ENCODE assay signal across 8 cellular contexts in the genomic region with DNA sequence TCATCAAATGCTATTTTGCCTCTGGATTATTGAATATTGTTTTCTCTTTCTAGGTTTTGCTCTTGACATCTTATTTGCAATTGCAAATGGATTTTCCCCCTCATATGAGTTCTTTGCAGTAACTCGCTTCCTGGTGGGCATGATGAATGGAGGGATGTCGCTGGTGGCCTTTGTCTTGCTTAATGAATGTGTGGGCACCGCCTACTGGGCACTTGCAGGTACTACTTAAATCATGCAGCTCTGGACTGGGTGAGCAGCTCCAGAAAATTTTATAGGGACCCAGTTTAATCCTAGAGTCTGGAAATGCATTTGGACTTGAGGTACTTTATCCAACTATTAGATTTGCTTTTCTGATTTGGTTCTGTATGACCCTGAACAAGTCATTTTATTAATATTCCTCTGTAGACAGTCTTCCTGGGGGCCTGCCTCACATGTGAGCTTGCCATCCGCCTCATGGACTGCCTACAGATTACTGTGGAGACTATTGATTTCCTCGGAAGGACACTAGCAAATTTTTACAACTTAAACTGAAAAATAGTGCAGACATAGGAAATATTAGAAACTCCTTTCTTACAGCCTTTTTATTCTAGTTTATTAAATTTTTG. TPM values are rescaled to one million over a fixed set of nuclear protein-coding genes. Genes with fewer than 3 reads are reported as not detected.
A peak's percentile ranks its signal among the peaks of the same experiment; 100 is the strongest.
DNase-seq lines count a peak whose midpoint lies in the region; ATAC-seq and TF ChIP-seq lines count a peak whose summit lies in the region.

No MANE protein-coding gene starts in this region.

- H3K4me1 Mint-ChIP-seq in activated CD8-positive, alpha-beta T cell treated with anti-CD3 and anti-CD28 coated beads, Interleukin-2, amount 10 ng/mL, durations not matched to agents 7 days and 5 days (ENCODE audit: low read depth): no peaks in the 10 kb centered on the region
- H3K4me1 Mint-ChIP-seq in naive thymus-derived CD8-positive, alpha-beta T cell: peaks cover 0 to 2% (median 0%) of the 10 kb centered on the region in 4 donors

- CTCF ChIA-PET in activated CD8-positive, alpha-beta T cell treated with anti-CD3 and anti-CD28 coated beads, Interleukin-2, amount 10 ng/mL, durations not matched to agents 7 days and 5 days (lab: Charles Lee): interaction anchor here (0.6 to 4.4 kb wide), 33 partner anchors 8 to 479 kb away, joined by 3 to 22 read pairs (median 5); no protein-coding TSS in a partner anchor

- POLR2A ChIA-PET in activated CD8-positive, alpha-beta T cell treated with anti-CD3 and anti-CD28 coated beads, Interleukin-2, amount 10 ng/mL, durations not matched to agents 7 days and 5 days (lab: Charles Lee): interaction anchor here (0.7 kb wide), 1 partner anchor 12 kb away, joined by 3 read pairs; no protein-coding TSS in a partner anchor
- POLR2A ChIA-PET in naive thymus-derived CD8-positive, alpha-beta T cell (lab: Charles Lee): no interaction called here

- H3K4me1 ChIP-seq in BE2C: no peaks in the 10 kb centered on the region
- H3K4me1 ChIP-seq in tibial artery: no peaks in the 10 kb centered on the region

- no peak overlapping the region for H3K27ac Mint-ChIP-seq in activated CD8-positive, alpha-beta T cell treated with anti-CD3 and anti-CD28 coated beads, Interleukin-2, amount 10 ng/mL, durations not matched to agents 7 days and 5 days
- H3K27ac Mint-ChIP-seq in naive thymus-derived CD8-positive, alpha-beta T cell: no peak overlapping the region

- peak; percentile 76 for DNase-seq in BE2C
- DNase-seq in NCI-H524 treated with DMSO at 0.1 percent for 48 hours (lab: John Stamatoyannopoulos, UW): peak; percentile 12
- peak; percentile 67 for DNase-seq in activated CD8-positive, alpha-beta T cell treated with anti-CD3 and anti-CD28 coated beads, Interleukin-2, amount 10 ng/mL, durations not matched to agents 7 days and 5 days
- peak; percentile 70 to 72 for DNase-seq in erythroblast (lab: John Stamatoyannopoulos, UW)
- DNase-seq in naive thymus-derived CD8-positive, alpha-beta T cell: peak; percentile 13 to 66 (median 30)
- DNase-seq in tibial artery: peak in 1 of 2 donors; percentile 39

- no peaks in the 10 kb centered on the region; the same call in 1 of the 2 replicates for H3K27me3 ChIP-seq in BE2C
- H3K27me3 ChIP-seq in tibial artery: no peaks in the 10 kb centered on the region

- no peaks in the 10 kb centered on the region for H3K9me3 Mint-ChIP-seq in activated CD8-positive, alpha-beta T cell treated with anti-CD3 and anti-CD28 coated beads, Interleukin-2, amount 10 ng/mL, durations not matched to agents 7 days and 5 days (ENCODE audit: insufficient read depth)
- H3K9me3 Mint-ChIP-seq in naive thymus-derived CD8-positive, alpha-beta T cell: no peaks in the 10 kb centered on the region

- H3K9me3 ChIP-seq in BE2C (no peaks in the 10 kb centered on the region), tibial artery (no peaks in the 10 kb centered on the region)

- H3K27me3 Mint-ChIP-seq in activated CD8-positive, alpha-beta T cell treated with anti-CD3 and anti-CD28 coated beads, Interleukin-2, amount 10 ng/mL, durations not matched to agents 7 days and 5 days (ENCODE audit: low read depth): peaks cover 5% of the 10 kb centered on the region
- H3K27me3 Mint-ChIP-seq in naive thymus-derived CD8-positive, alpha-beta T cell: peaks cover 0 to 11% (median 1%) of the 10 kb centered on the region in 5 donors

- intact Hi-C loops in tibial artery (cut with DNase I; ENCODE audit: low total_unique reads): no loop called here

- no peak overlapping the region for H3K27ac ChIP-seq in tibial artery

- peak; percentile 85 for TF ChIP-seq CTCF in BE2C (IDR thresholded peaks at IDR 0.05; ENCODE audit: low read depth, low read length)
- peak; percentile 34 to 52 for TF ChIP-seq CTCF in tibial artery (IDR thresholded peaks at IDR 0.05)

- no peak overlapping the region for H3K4me3 ChIP-seq in BE2C (ENCODE audit: low read depth, low read length)
- H3K4me3 ChIP-seq in tibial artery: no peak overlapping the region

- H3K36me3 ChIP-seq in BE2C: no peaks in the 10 kb centered on the region
- peaks cover 8 to 15% (median 10%) of the 10 kb centered on the region in 3 donors for H3K36me3 ChIP-seq in tibial artery

- ATAC-seq in GM18870 (IDR thresholded peaks at IDR 0.05; ENCODE audit: unreplicated experiment) (peak; percentile 65), HG03135 (IDR thresholded peaks at IDR 0.05; ENCODE audit: unreplicated experiment) (peak; percentile 88)
- peak; percentile 81 for ATAC-seq in activated CD8-positive, alpha-beta T cell treated with anti-CD3 and anti-CD28 coated beads, Interleukin-2, amount 10 ng/mL, durations not matched to agents 7 days and 5 days
- peak; percentile 68 to 72 for ATAC-seq in naive thymus-derived CD8-positive, alpha-beta T cell

- H3K36me3 Mint-ChIP-seq in activated CD8-positive, alpha-beta T cell treated with anti-CD3 and anti-CD28 coated beads, Interleukin-2, amount 10 ng/mL, durations not matched to agents 7 days and 5 days (ENCODE audit: low read depth): no peaks in the 10 kb centered on the region
- H3K36me3 Mint-ChIP-seq in naive thymus-derived CD8-positive, alpha-beta T cell: no peaks in the 10 kb centered on the region

- TF ChIP-seq POLR2A in erythroblast (IDR thresholded peaks at IDR 0.05; ENCODE audit: low read length): no peak

- no peak overlapping the region for H3K4me3 Mint-ChIP-seq in activated CD8-positive, alpha-beta T cell treated with anti-CD3 and anti-CD28 coated beads, Interleukin-2, amount 10 ng/mL, durations not matched to agents 7 days and 5 days
- H3K4me3 Mint-ChIP-seq in naive thymus-derived CD8-positive, alpha-beta T cell: no peak overlapping the region

RNA-seq across cellular contexts. Expression of gene SLC22A15, which starts 44.5 kb away (rescaled TPM):
- not detected for polyA plus RNA-seq in BE2C (2012; ENCODE audit: insufficient read depth, insufficient read length, low read depth)
- total RNA-seq in activated CD8-positive, alpha-beta T cell treated with anti-CD3 and anti-CD28 coated beads, Interleukin-2, amount 10 ng/mL, durations not matched to agents 7 days and 5 days: under 1 TPM; 0.40 to 0.60 TPM
- under 1 TPM; 0.27 to 0.39 TPM for total RNA-seq in naive thymus-derived CD8-positive, alpha-beta T cell
- polyA plus RNA-seq in naive thymus-derived CD8-positive, alpha-beta T cell: not detected
